18 cellular contexts compared by ENCODE assay signal in the genomic region with DNA sequence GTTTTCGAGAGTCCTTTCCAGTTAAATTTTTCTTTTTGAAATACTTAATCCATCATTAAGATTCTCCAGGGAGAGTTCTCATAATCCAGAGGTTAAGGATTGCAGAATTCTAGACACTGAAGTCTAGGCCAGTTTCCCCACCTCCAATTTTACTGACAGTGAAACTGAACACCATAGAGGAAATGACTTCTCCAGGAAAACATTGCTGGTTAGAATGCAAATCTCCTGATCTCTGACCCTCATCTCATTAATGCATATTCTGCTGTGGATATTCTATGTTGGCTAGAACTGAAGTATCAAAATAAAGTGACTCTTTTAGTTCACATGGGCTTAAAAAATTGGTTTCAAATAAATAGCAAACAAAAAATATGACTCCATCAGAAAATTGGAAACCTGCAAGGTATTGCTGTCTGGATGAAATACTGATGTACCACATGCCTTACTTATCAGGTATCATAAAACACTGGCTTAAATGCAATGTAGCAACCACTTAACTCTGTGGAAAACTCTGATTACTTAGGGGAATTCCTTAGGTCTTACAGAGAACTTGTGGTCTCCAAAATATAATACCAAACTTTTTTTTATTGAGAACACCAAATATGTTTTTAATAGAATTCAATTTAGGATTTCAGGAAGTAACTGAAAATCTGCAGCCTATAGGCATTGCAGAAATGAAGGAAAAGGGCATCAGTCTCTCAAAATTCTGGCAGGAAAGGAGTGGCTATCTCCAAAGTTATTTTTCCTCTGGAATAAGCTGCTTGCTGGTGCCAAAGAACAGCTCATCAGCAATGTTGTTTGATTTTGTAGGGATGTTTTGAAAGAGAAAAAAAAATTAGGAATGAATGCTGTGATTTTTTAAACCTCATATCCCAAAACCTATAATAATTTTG.
DNase-seq lines count a peak whose midpoint lies in the region; ATAC-seq lines count a peak whose summit lies in the region.
"Had no signal": no experiment of that assay in that cellular context is flagged by ENCODE, and none has a peak within 500 bp of the region (broad histone marks: within the 10 kb centered on the region; RNA-seq: fewer than 3 reads in every experiment).

No MANE protein-coding gene starts in this region.

- no peaks in the 10 kb centered on the region for H3K27me3 ChIP-seq in subcutaneous abdominal adipose tissue (ENCODE audit: control insufficient read depth in 5 of 5, insufficient read depth in 4 of 5, low read length in 5 of 5)
- H3K27me3 ChIP-seq: heart right ventricle, upper lobe of right lung had no signal

- H3K36me3 ChIP-seq in subcutaneous abdominal adipose tissue (ENCODE audit: control insufficient read depth in 5 of 5, insufficient read depth in 5 of 5, low read length in 5 of 5), result peaks cover 0 to 3% (median 0%) of the 10 kb centered on the region in 5 donors
- H3K36me3 ChIP-seq: heart right ventricle, lower lobe of right lung, upper lobe of right lung had no signal

- H3K4me3 ChIP-seq in subcutaneous abdominal adipose tissue (ENCODE audit: low read depth in 1 of 5, low read length in 5 of 5), result no peak overlapping the region
- H3K4me3 ChIP-seq: heart right ventricle, lower lobe of right lung, upper lobe of right lung had no signal

- POLR2A ChIA-PET in activated CD4-positive, alpha-beta memory T cell treated with anti-CD3 and anti-CD28 coated beads, Interleukin-2, amount 10 ng/mL, durations not matched to agents 7 days and 5 days (lab: Charles Lee), result no interaction called here

- H3K9ac ChIP-seq in subcutaneous abdominal adipose tissue (ENCODE audit: low read length in 5 of 5), result no peak overlapping the region

- peaks cover 3 to 40% (median 29%) of the 10 kb centered on the region in 5 donors for H3K4me1 ChIP-seq in subcutaneous abdominal adipose tissue (ENCODE audit: control insufficient read depth in 5 of 5, insufficient read depth in 5 of 5, low read length in 5 of 5)
- H3K4me1 ChIP-seq: upper lobe of right lung had no signal

- H3K36me3 Mint-ChIP-seq in activated CD4-positive, alpha-beta memory T cell treated with anti-CD3 and anti-CD28 coated beads, Interleukin-2, amount 10 ng/mL, durations not matched to agents 7 days and 5 days (ENCODE audit: low read depth), result no peaks in the 10 kb centered on the region
- H3K36me3 Mint-ChIP-seq: activated naive CD4-positive, alpha-beta T cell treated with anti-CD3 and anti-CD28 coated beads, Interleukin-2, amount 50 U/mL, for 24 hours had no signal

- no peaks in the 10 kb centered on the region for H3K9me3 Mint-ChIP-seq in activated CD4-positive, alpha-beta memory T cell treated with anti-CD3 and anti-CD28 coated beads, Interleukin-2, amount 10 ng/mL, durations not matched to agents 7 days and 5 days
- H3K9me3 Mint-ChIP-seq: activated naive CD4-positive, alpha-beta T cell treated with anti-CD3 and anti-CD28 coated beads, Interleukin-2, amount 50 U/mL, for 24 hours had no signal

- no peak overlapping the region for H3K27ac Mint-ChIP-seq in activated CD4-positive, alpha-beta memory T cell treated with anti-CD3 and anti-CD28 coated beads, Interleukin-2, amount 10 ng/mL, durations not matched to agents 7 days and 5 days
- H3K27ac Mint-ChIP-seq: activated naive CD4-positive, alpha-beta T cell treated with anti-CD3 and anti-CD28 coated beads, Interleukin-2, amount 50 U/mL, for 24 hours had no signal

- DNase-seq in left cardiac atrium (no peak), Right ventricle myocardium inferior (ENCODE audit: missing footprints) (no peak), amniotic epithelial cell (ENCODE audit: low read depth) (peak; percentile 77), fibroblast of the conjunctiva (ENCODE audit: low read depth) (peak; percentile 54), amygdala (lab: John Stamatoyannopoulos, UW) (no peak), NCI-H1417 (lab: John Stamatoyannopoulos, UW) (no peak)
- no peak for DNase-seq in activated CD4-positive, alpha-beta memory T cell treated with anti-CD3 and anti-CD28 coated beads, Interleukin-2, amount 10 ng/mL, durations not matched to agents 7 days and 5 days
- DNase-seq: activated CD8-positive, alpha-beta memory T cell treated with anti-CD3 and anti-CD28 coated beads for 24 hours; DMS153; heart right ventricle; lower lobe of right lung; NCI-H1105 treated with DMSO at 0.1 percent for 48 hours; NCI-H524 treated with DMSO at 0.1 percent for 48 hours; nucleus accumbens; stimulated activated CD8-positive, alpha-beta memory T cell treated with anti-CD3 and anti-CD28 coated beads, Interleukin-4, amount 100 ng/mL, for 48 hours; upper lobe of right lung had no signal

- H3K27me3 Mint-ChIP-seq in activated CD4-positive, alpha-beta memory T cell treated with anti-CD3 and anti-CD28 coated beads, Interleukin-2, amount 10 ng/mL, durations not matched to agents 7 days and 5 days, result peaks cover 4% of the 10 kb centered on the region

- no peaks in the 10 kb centered on the region for H3K4me1 Mint-ChIP-seq in activated CD4-positive, alpha-beta memory T cell treated with anti-CD3 and anti-CD28 coated beads, Interleukin-2, amount 10 ng/mL, durations not matched to agents 7 days and 5 days

- peak overlapping the region; percentile 92 for H3K27ac ChIP-seq in subcutaneous abdominal adipose tissue (ENCODE audit: low read depth, low read length)
- H3K27ac ChIP-seq: lower lobe of right lung, upper lobe of right lung had no signal

- ATAC-seq in left cardiac atrium (peak; percentile 63 to 76), Right ventricle myocardium inferior (no peak)
- ATAC-seq: lower lobe of right lung, upper lobe of right lung had no signal

- no peaks in the 10 kb centered on the region for H3K9me3 ChIP-seq in subcutaneous abdominal adipose tissue (ENCODE audit: control insufficient read depth in 5 of 5, low read length in 5 of 5)
- H3K9me3 ChIP-seq: lower lobe of right lung, upper lobe of right lung had no signal

- CTCF ChIA-PET in activated CD4-positive, alpha-beta memory T cell treated with anti-CD3 and anti-CD28 coated beads, Interleukin-2, amount 10 ng/mL, durations not matched to agents 7 days and 5 days (lab: Charles Lee), result interaction anchor here (0.7 kb wide), 1 partner anchor 34 kb away, joined by 3 read pairs; no protein-coding TSS in a partner anchor

- no peak overlapping the region for H3K4me3 Mint-ChIP-seq in activated CD4-positive, alpha-beta memory T cell treated with anti-CD3 and anti-CD28 coated beads, Interleukin-2, amount 10 ng/mL, durations not matched to agents 7 days and 5 days
- H3K4me3 Mint-ChIP-seq: activated naive CD4-positive, alpha-beta T cell treated with anti-CD3 and anti-CD28 coated beads, Interleukin-2, amount 50 U/mL, for 24 hours had no signal

- intact Hi-C loops in left cardiac atrium (cut with DNase I), result no loop called here
- intact Hi-C loops in Right ventricle myocardium inferior (cut with DNase I), result no loop called here

Comparison
In these comparisons a context has a peak if more than half of its experiments do, and no peak if none do; other contexts are left out.
1. DNase-seq: peak in amniotic epithelial cell (single experiment) and fibroblast of the conjunctiva (single experiment); none in left cardiac atrium (single experiment), Right ventricle myocardium inferior (single experiment), amygdala (0 of 56), activated CD4-positive, alpha-beta memory T cell treated with anti-CD3 and anti-CD28 coated beads, Interleukin-2, amount 10 ng/mL, durations not matched to agents 7 days and 5 days (single experiment) and NCI-H1417 (0 of 3).